In genomic region chr6:135438907-135439535, GRCh38 we compare ENCODE assay signal across 8 cellular contexts. TPM values are rescaled to one million over a fixed set of nuclear protein-coding genes. Genes with fewer than 3 reads are reported as not detected.
DNase-seq lines count a peak whose midpoint lies in the region; ATAC-seq, FAIRE-seq and TF ChIP-seq lines count a peak whose summit lies in the region.

No MANE protein-coding gene starts in this region.

- no peaks in the 10 kb centered on the region for H4K20me1 ChIP-seq in DND-41 (ENCODE audit: insufficient read depth, low read length)
- H4K20me1 ChIP-seq in GM12878 (ENCODE audit: control insufficient read depth, insufficient read depth): no peaks in the 10 kb centered on the region

- peaks cover 2% of the 10 kb centered on the region for H3K9me3 Mint-ChIP-seq in neural crest cell

- RAD21 ChIA-PET in GM12878 (lab: Charles Lee; ENCODE audit: unreplicated experiment): interaction anchor here (1.0 to 2.5 kb wide), 7 partner anchors 9 to 1283 kb away, joined by 3 to 8 read pairs (median 6); no protein-coding TSS in a partner anchor

- TF ChIP-seq EP300 in GM12878 (IDR thresholded peaks at IDR 0.05; ENCODE audit: borderline replicate concordance in 1 of 2, control insufficient read depth in 1 of 2, low read depth in 2 of 2, low read length in 2 of 2): no peak
- no peak for TF ChIP-seq EP300 in stomach (IDR thresholded peaks at IDR 0.05)

- peak; percentile 74 for TF ChIP-seq RAD21 in GM12878 (IDR thresholded peaks at IDR 0.05; ENCODE audit: insufficient read depth, low read depth, low read length)

- CTCF ChIA-PET in GM12878 (lab: Yijun Ruan, JAX): interaction anchor here (0.7 to 3.7 kb wide), 11 partner anchors 11 to 538 kb away, joined by 3 to 31 read pairs (median 3); no protein-coding TSS in a partner anchor

- H3K36me3 Mint-ChIP-seq in neural crest cell (ENCODE audit: low read depth): peaks cover 9% of the 10 kb centered on the region

- no peak overlapping the region for H3K27ac Mint-ChIP-seq in neural crest cell (ENCODE audit: unreplicated experiment)

- no peaks in the 10 kb centered on the region for H3K4me1 Mint-ChIP-seq in neural crest cell

- WGBS in GM12878 (ENCODE audit: insufficient coverage, insufficient replicate concordance, low lambda C conversion rate, missing lambda C conversion rate): 31% methylated on average over 3 of the region's 3 CpGs
- 25 to 45% (median 37%) methylated on average over 3 of the region's 3 CpGs for WGBS in stomach, 5 donors

- H3K4me1 ChIP-seq in DND-41 (ENCODE audit: insufficient read depth, low read length) (peaks cover 13% of the 10 kb centered on the region), GM12878 (ENCODE audit: control insufficient read depth, insufficient read depth, low read length) (peaks cover 11% of the 10 kb centered on the region), stomach (peaks cover 0 to 17% (median 3%) of the 10 kb centered on the region in 4 donors), gastrocnemius medialis (no peaks in the 10 kb centered on the region)

- SMC1A ChIA-PET in GM12878 (lab: Charles Lee; ENCODE audit: uncharacterized antibody, unreplicated experiment): interaction anchor here (0.8 to 2.5 kb wide), 6 partner anchors 11 to 499 kb away, joined by 3 to 12 read pairs (median 5); no protein-coding TSS in a partner anchor

- H3K4me2 ChIP-seq in DND-41 (ENCODE audit: insufficient read depth, low read length) (peak overlapping the region; percentile 0; the same call in 1 of the 2 replicates), GM12878 (ENCODE audit: control insufficient read depth, insufficient read depth) (no peak overlapping the region)

- peak; percentile 71 for FAIRE-seq in GM12878 (lab: Jason Lieb, UNC)

- no peak overlapping the region for H3K9ac ChIP-seq in DND-41 (ENCODE audit: low read depth, low read length)
- no peak overlapping the region for H3K9ac ChIP-seq in GM12878 (ENCODE audit: control insufficient read depth, insufficient read depth, low read length)

- no peak for DNase-seq in DND-41
- peak; percentile 35 for DNase-seq in NCI-H2196 (lab: John Stamatoyannopoulos, UW; ENCODE audit: unreplicated experiment)
- peak; percentile 17 for DNase-seq in GM12878 (ENCODE audit: low read depth, low spot score)
- DNase-seq in neural crest cell (ENCODE audit: low read depth, low spot score): no peak
- no peak for DNase-seq in stomach
- DNase-seq in gastrocnemius medialis: no peak
- no peak for DNase-seq in effector CD4-positive, alpha-beta T cell

- POLR2A ChIA-PET in GM12878 (lab: Charles Lee): no interaction called here

- H3K36me3 ChIP-seq in DND-41 (ENCODE audit: insufficient read depth, low read length): no peaks in the 10 kb centered on the region; the same call in 1 of the 2 replicates
- H3K36me3 ChIP-seq in GM12878 (ENCODE audit: control insufficient read depth in 2 of 2, insufficient read depth in 2 of 2, low read length in 1 of 2): no peaks in the 10 kb centered on the region; a peak in 1 of 4 replicates
- H3K36me3 ChIP-seq in stomach: peaks cover 4 to 74% (median 53%) of the 10 kb centered on the region in 4 donors
- peaks cover 4 to 20% of the 10 kb centered on the region in 2 donors for H3K36me3 ChIP-seq in gastrocnemius medialis

- TF ChIP-seq CTCF in DND-41 (IDR thresholded peaks at IDR 0.05; ENCODE audit: borderline replicate concordance, extremely low read depth, low read length, poor library complexity, severe bottlenecking): peak; percentile 86
- peak; percentile 55 to 66 (median 58) for TF ChIP-seq CTCF in GM12878 (IDR thresholded peaks at IDR 0.05 in 2 of 3, conservative IDR thresholded peaks at IDR 0.05 in 1 of 3; ENCODE audit: control insufficient read depth in 2 of 3, extremely low read depth in 1 of 3, insufficient read depth in 1 of 3, low read depth in 3 of 3, low read length in 3 of 3)
- peak; percentile 61 for TF ChIP-seq CTCF in neural crest cell (conservative IDR thresholded peaks at IDR 0.05)
- peak in 3 of 7 experiments; percentile 15 to 39 (median 33) for TF ChIP-seq CTCF in stomach (IDR thresholded peaks at IDR 0.05)
- no peak for TF ChIP-seq CTCF in gastrocnemius medialis (IDR thresholded peaks at IDR 0.05 in 4 of 5, conservative IDR thresholded peaks at IDR 0.05 in 1 of 5)

- in situ Hi-C loops in GM12878 (cut with MboI) (loop anchor here (5.0 to 25.0 kb wide), 4 partner anchors 452 to 1477 kb away; partner anchors contain the start of gene TBPL1), gastrocnemius medialis (cut with MboI; ENCODE audit: low sequenced_read_pairs in 4 of 4) (no loop called here)

- intact Hi-C loops in GM12878 (cut with micrococcal nuclease; ENCODE audit: unreplicated experiment) (loop anchor here (1.0 to 10.0 kb wide), 3 partner anchors 294 to 484 kb away; partner anchors contain the start of gene ALDH8A1), stomach (cut with DNase I; ENCODE audit: low total_unique reads) (no loop called here), gastrocnemius medialis (cut with DNase I; ENCODE audit: low total_unique reads) (no loop called here)

- no peak overlapping the region for H3K27ac ChIP-seq in DND-41 (ENCODE audit: low read length)
- H3K27ac ChIP-seq in GM12878 (ENCODE audit: control insufficient read depth, insufficient read depth): no peak overlapping the region
- no peak overlapping the region for H3K27ac ChIP-seq in stomach
- no peak overlapping the region for H3K27ac ChIP-seq in gastrocnemius medialis

- H3K27me3 ChIP-seq in DND-41 (ENCODE audit: insufficient read depth, low read length, poor library complexity): no peaks in the 10 kb centered on the region
- H3K27me3 ChIP-seq in GM12878 (replicated peaks in 1 of 2; ENCODE audit: control insufficient read depth in 2 of 2, insufficient read depth in 2 of 2, low read length in 1 of 2): no peaks in the 10 kb centered on the region
- no peaks in the 10 kb centered on the region for H3K27me3 ChIP-seq in stomach
- H3K27me3 ChIP-seq in gastrocnemius medialis: no peaks in the 10 kb centered on the region

- BruUV-seq in GM12878 (replicated peaks; lab: Mats Ljungman, UMichigan): no TSS peak

- H3K79me2 ChIP-seq in DND-41 (ENCODE audit: insufficient read depth, low read length): no peaks in the 10 kb centered on the region
- no peaks in the 10 kb centered on the region for H3K79me2 ChIP-seq in GM12878 (ENCODE audit: control insufficient read depth, insufficient read depth, low read length)

- TF ChIP-seq POLR2A in GM12878 (IDR thresholded peaks at IDR 0.05; ENCODE audit: low read depth, low read length) (no peak), stomach (IDR thresholded peaks at IDR 0.05) (no peak), gastrocnemius medialis (IDR thresholded peaks at IDR 0.05) (no peak)

- no peaks in the 10 kb centered on the region for H3K27me3 Mint-ChIP-seq in neural crest cell (ENCODE audit: low read depth)

- H3K4me3 Mint-ChIP-seq in neural crest cell: no peak overlapping the region

- H2AFZ ChIP-seq in DND-41 (ENCODE audit: low read depth, low read length) (no peak overlapping the region), GM12878 (ENCODE audit: control insufficient read depth, low read depth, low read length) (no peak overlapping the region)

- ATAC-seq in DND-41 (ENCODE audit: insufficient read depth, low read depth) (peak; percentile 91), GM21515 (IDR thresholded peaks at IDR 0.05; ENCODE audit: unreplicated experiment) (peak; percentile 51), GM12878 (peak; percentile 83), gastrocnemius medialis (no peak)

- H3K4me3 ChIP-seq in DND-41 (ENCODE audit: low read depth in 1 of 2, low read length in 2 of 2) (no peak overlapping the region), GM12878 (no peak overlapping the region), stomach (no peak overlapping the region), gastrocnemius medialis (no peak overlapping the region)

- no peaks in the 10 kb centered on the region for H3K9me3 ChIP-seq in DND-41 (ENCODE audit: insufficient read depth, low read length, severe bottlenecking)
- H3K9me3 ChIP-seq in GM12878 (replicated peaks; ENCODE audit: control insufficient read depth, insufficient read depth, low read length): no peaks in the 10 kb centered on the region
- no peaks in the 10 kb centered on the region for H3K9me3 ChIP-seq in stomach
- H3K9me3 ChIP-seq in gastrocnemius medialis: no peaks in the 10 kb centered on the region

TF ChIP-seq in GM12878, 131 proteins besides CTCF, POLR2A, EP300 and RAD21 (continues in another document):
- TF ChIP-seq CHD2 (IDR thresholded peaks at IDR 0.05; ENCODE audit: borderline replicate concordance, low read depth, low read length) (no peak), POLR2AphosphoS2 (IDR thresholded peaks at IDR 0.05; ENCODE audit: low read depth, low read length) (no peak), BACH1 (IDR thresholded peaks at IDR 0.05; ENCODE audit: borderline replicate concordance) (no peak), FOXK2 (IDR thresholded peaks at IDR 0.05) (no peak), EZH2 (IDR thresholded peaks at IDR 0.05; ENCODE audit: borderline replicate concordance, control insufficient read depth, low read depth, low read length) (no peak), SMC3 (IDR thresholded peaks at IDR 0.05; ENCODE audit: borderline replicate concordance, low read length) (peak; percentile 50; the same call in 1 of the 2 replicates), HDGF (IDR thresholded peaks at IDR 0.05) (no peak), IRF4 (IDR thresholded peaks at IDR 0.05; ENCODE audit: low read depth, low read length) (no peak), STAT3 (IDR thresholded peaks at IDR 0.05; ENCODE audit: low read depth, low read length) (no peak), WRNIP1 (IDR thresholded peaks at IDR 0.05; ENCODE audit: borderline replicate concordance, low read depth, low read length) (no peak)

RNA-seq across cellular contexts. Expression of gene AHI1, which starts 58.5 kb away (rescaled TPM):
- total RNA-seq in GM12878 (2013; cell fraction: nucleolus; rRNA removed): 46.4 and 46.8 TPM in 2 replicates
- total RNA-seq in GM12878 (2014; rRNA removed) (4.6 and 5.0 TPM in 2 replicates), GM12878 (2014; rRNA removed; fragmentation: Illumina TruSeq; extraction: Trizol) (5.3 and 6.0 TPM in 2 replicates), GM12878 (2021) (4.1 and 5.4 TPM in 2 replicates), neural crest cell (26.1 and 27.6 TPM in 2 replicates), stomach (10 to 100 TPM; 36.5 to 89.9 (median 71.3) TPM), gastrocnemius medialis (10 to 100 TPM in 2 of 4 donors, 1 to 10 TPM in 2; 3.5 to 16.8 (median 8.2) TPM)
- polyA plus RNA-seq in GM12878 (2011; ENCODE audit: low read depth): 2.1 TPM
- polyA plus RNA-seq in GM12878 (2011; rRNA removed) (9.5 and 15.7 TPM in 2 replicates), GM12878 (2014; fragmentation: Illumina TruSeq; extraction: Trizol) (4.6 and 4.8 TPM in 2 replicates), GM12878 (2014; fragmentation: Nextera tagmentation; extraction: Ambion mirVana) (1 to 10 TPM; 3.2 to 3.6 TPM), GM12878 (2014; rRNA removed) (2.6 and 3.4 TPM in 2 replicates), GM12878 (2016; fragmentation: Nextera tagmentation; extraction: Ambion mirVana) (1 to 10 TPM; 4.8 to 6.6 TPM), stomach (10 to 100 TPM in 1 of 3 donors, 1 to 10 TPM in 2; 3.7 to 10.3 (median 5.2) TPM)
- 2.8 and 3.4 TPM in 2 replicates for polyA plus RNA-seq in GM12878 (2011; cell fraction: cytosol; rRNA removed)
- 12.6 and 13.6 TPM in 2 replicates for polyA plus RNA-seq in GM12878 (2011; cell fraction: nucleus; rRNA removed)
- polyA plus RNA-seq in GM12878 (2012): 6.9 and 9.0 TPM in 2 replicates
- polyA minus RNA-seq in GM12878 (2011; rRNA and poly(A)+ RNA removed): 5.8 and 8.2 TPM in 2 replicates
- 0.94 and 3.5 TPM in 2 replicates for polyA minus RNA-seq in GM12878 (2011; cell fraction: cytosol; rRNA and poly(A)+ RNA removed)
- 11.4 and 21.3 TPM in 2 replicates for polyA minus RNA-seq in GM12878 (2011; cell fraction: nucleus; rRNA and poly(A)+ RNA removed)

Comparison
In these comparisons a context has a peak if more than half of its experiments do, and no peak if none do; other contexts are left out.
1. ATAC-seq: peak in DND-41 (single experiment), GM21515 (single experiment) and GM12878 (single experiment); none in gastrocnemius medialis (0 of 2).
2. DNase-seq: peak in NCI-H2196 (single experiment) and GM12878 (single experiment); none in DND-41 (single experiment), neural crest cell (single experiment), stomach (single experiment), gastrocnemius medialis (0 of 2) and effector CD4-positive, alpha-beta T cell (single experiment).
3. CTCF ChIP-seq: peak in DND-41 (single experiment), GM12878 (3 of 3) and neural crest cell (single experiment); none in gastrocnemius medialis (0 of 5).